In the genomic region with DNA sequence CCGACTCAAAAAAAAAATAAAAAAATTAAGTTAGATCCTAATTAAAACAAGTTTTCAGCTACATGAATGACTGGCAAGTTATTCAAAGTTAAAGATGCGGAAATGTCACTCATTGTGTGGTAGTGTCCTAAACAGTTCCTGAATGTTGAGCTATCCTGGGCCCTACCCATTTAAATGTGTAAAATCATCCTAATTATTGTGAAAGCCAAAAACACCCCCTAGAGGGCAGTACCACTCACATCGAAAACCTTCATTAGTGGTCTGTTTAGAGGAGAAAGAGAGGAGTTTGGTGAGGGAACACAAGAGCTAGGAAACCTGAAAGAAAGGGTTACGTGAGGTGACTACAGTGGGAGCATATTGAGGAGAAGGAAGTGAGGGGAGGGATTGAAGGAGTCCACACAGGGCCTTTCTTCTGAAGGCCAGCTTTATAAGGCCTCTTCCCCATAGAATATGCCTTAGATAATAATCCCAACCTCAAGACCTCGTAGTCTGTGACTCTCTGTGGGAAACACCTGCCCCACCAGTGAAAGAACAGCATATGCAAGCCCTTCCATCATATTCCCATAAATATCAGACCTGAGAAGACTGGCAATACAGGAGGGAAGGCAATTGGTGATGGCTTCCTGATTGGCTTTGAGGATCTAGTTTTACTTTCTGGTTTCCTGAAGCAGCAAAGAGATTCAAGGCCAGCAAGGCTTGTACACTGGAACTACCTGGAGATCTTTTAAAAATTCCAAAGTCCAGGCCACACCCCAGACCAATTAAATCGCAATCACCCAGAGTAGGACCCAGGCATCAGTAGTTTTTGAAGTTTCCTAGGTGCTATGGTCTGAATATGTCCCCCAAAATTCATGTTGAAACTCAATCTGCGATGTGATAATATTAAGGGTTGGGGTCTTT, we compare ENCODE assay signal across 9 cellular contexts. TPM values are rescaled to one million over a fixed set of nuclear protein-coding genes. Genes with fewer than 3 reads are reported as not detected.
DNase-seq lines count a peak whose midpoint lies in the region; FAIRE-seq and TF ChIP-seq lines count a peak whose summit lies in the region.
"Had no signal": no experiment of that assay in that cellular context is flagged by ENCODE, and none has a peak within 500 bp of the region (broad histone marks: within the 10 kb centered on the region; RNA-seq: fewer than 3 reads in every experiment).

No MANE protein-coding gene starts in this region.

- H3K4me1 ChIP-seq in H9 (ENCODE audit: insufficient read depth, low read length) = no peaks in the 10 kb centered on the region

- H3K4me3 Mint-ChIP-seq in H9 (peak overlapping the region in 1 of 2 experiments; percentile 1; a peak in 1 of 5 replicates), nephron progenitor cell (no peak overlapping the region)

- H2BK120ac ChIP-seq in H9 (ENCODE audit: low read depth, low read length, poor library complexity, severe bottlenecking) = no peak overlapping the region

- H3K27me3 ChIP-seq in H9 (ENCODE audit: insufficient read depth, low read length) = no peaks in the 10 kb centered on the region

- no peaks in the 10 kb centered on the region for H3K79me2 ChIP-seq in H9 (ENCODE audit: insufficient read depth, low read length)

- no peak overlapping the region for H4K8ac ChIP-seq in H9 (replicated peaks; ENCODE audit: insufficient read length, low read depth, low read length)

- no peak overlapping the region for H3K9ac ChIP-seq in H9 (ENCODE audit: extremely low read depth, insufficient read length, low read length)

- H2AFZ ChIP-seq in H9 (ENCODE audit: low read length) = no peak overlapping the region

- peaks cover 4% of the 10 kb centered on the region for H3K23me2 ChIP-seq in H9 (ENCODE audit: insufficient read length, low read depth, low read length, poor library complexity, severe bottlenecking)

- DNase-seq in NCI-H1417 (lab: John Stamatoyannopoulos, UW) = peak; percentile 8 to 51 (median 34)
- DNase-seq in NCI-H1417 treated with DMSO at 0.1 percent for 48 hours (lab: John Stamatoyannopoulos, UW) = no peak
- DNase-seq in H9 = no peak
- DNase-seq in NCI-H187 treated with DMSO at 0.1 percent for 48 hours (lab: John Stamatoyannopoulos, UW) = peak; percentile 55
- DNase-seq in epidermal melanocyte (ENCODE audit: insufficient read length, low spot score) = peak; percentile 57
- no peak for DNase-seq in nephron progenitor cell
- no peak for DNase-seq in NCI-H1436 (lab: John Stamatoyannopoulos, UW)

- no peak overlapping the region for H3K18ac ChIP-seq in H9 (ENCODE audit: insufficient read length, low read depth, low read length)

- H3K27ac Mint-ChIP-seq in H9 = no peak overlapping the region
- no peak overlapping the region for H3K27ac Mint-ChIP-seq in nephron progenitor cell

- H3K23ac ChIP-seq in H9 (ENCODE audit: insufficient read length, low read depth, low read length) = no peak overlapping the region

- no peak overlapping the region for H3K4ac ChIP-seq in H9 (ENCODE audit: low read depth, low read length)

- no peak overlapping the region for H3K4me2 ChIP-seq in H9 (ENCODE audit: insufficient read depth, insufficient read length, low read length)

- no peak overlapping the region for H3K14ac ChIP-seq in H9 (ENCODE audit: insufficient read depth, low read length)

- H3K27me3 Mint-ChIP-seq in H9 (ENCODE audit: low read depth) = no peaks in the 10 kb centered on the region
- H3K27me3 Mint-ChIP-seq in nephron progenitor cell (ENCODE audit: low read depth, poor library complexity) = no peaks in the 10 kb centered on the region

- no peak overlapping the region for H3K56ac ChIP-seq in H9 (ENCODE audit: insufficient read length, low read depth, low read length)

- no peak overlapping the region for H2BK15ac ChIP-seq in H9 (ENCODE audit: low read depth, low read length)

- no CpG with 5 or more reads among the region's 7 CpGs for WGBS in H9 (ENCODE audit: extremely low coverage, insufficient read length, low lambda C conversion rate)

- no peaks in the 10 kb centered on the region for H3K79me1 ChIP-seq in H9 (ENCODE audit: insufficient read depth, low read depth, low read length, poor library complexity, severe bottlenecking)

- FAIRE-seq in TTC549 (lab: Jason Lieb, UNC) = peak; percentile 7
- FAIRE-seq: A204.1 had no signal

- H2AK5ac ChIP-seq in H9 (ENCODE audit: insufficient read length, low read length) = no peak overlapping the region

- H3K27ac ChIP-seq in H9 (ENCODE audit: insufficient read length, low read depth, low read length) = no peak overlapping the region

- H2BK20ac ChIP-seq in H9 (ENCODE audit: low read depth, low read length, poor library complexity, severe bottlenecking) = no peak overlapping the region

- no peaks in the 10 kb centered on the region for H4K20me1 ChIP-seq in H9 (ENCODE audit: control insufficient read depth, insufficient read depth, insufficient read length)

- no peaks in the 10 kb centered on the region for H3K9me3 ChIP-seq in H9 (ENCODE audit: control insufficient read depth, low read depth, low read length)

- H2BK5ac ChIP-seq in H9 (ENCODE audit: insufficient read length, low read length) = no peak overlapping the region

- no peaks in the 10 kb centered on the region for H3K36me3 Mint-ChIP-seq in H9 (ENCODE audit: insufficient read depth in 1 of 3, low read depth in 3 of 3)
- H3K36me3 Mint-ChIP-seq in nephron progenitor cell (ENCODE audit: low read depth) = no peaks in the 10 kb centered on the region

- H3K9me3 Mint-ChIP-seq in H9 = no peaks in the 10 kb centered on the region
- no peaks in the 10 kb centered on the region for H3K9me3 Mint-ChIP-seq in nephron progenitor cell

- TF ChIP-seq CTCF in H9 (conservative IDR thresholded peaks at IDR 0.05) (peak; percentile 77), nephron progenitor cell (IDR thresholded peaks at IDR 0.05) (peak; percentile 54)

- H4K5ac ChIP-seq in H9 (ENCODE audit: insufficient read length, low read depth, low read length) = no peak overlapping the region

- no peak overlapping the region for H3T11ph ChIP-seq in H9 (ENCODE audit: low read length)

- H2BK12ac ChIP-seq in H9 (ENCODE audit: insufficient read length, low read depth, low read length) = no peak overlapping the region

- H3K4me1 Mint-ChIP-seq in H9 (peaks cover 21 to 24% of the 10 kb centered on the region in 2 experiments), nephron progenitor cell (peaks cover 38% of the 10 kb centered on the region)

- H4K91ac ChIP-seq in H9 (ENCODE audit: insufficient read length, low read depth, low read length) = no peak overlapping the region

RNA-seq across cellular contexts. Expression of gene TEP1, which starts 2.7 kb away (rescaled TPM):
- total RNA-seq in H9 (2021) = 14.5 and 15.8 TPM in 2 replicates

RNA-seq across cellular contexts. Expression of gene KLHL33, which starts 20.0 kb away (rescaled TPM):
- 0.04 TPM in 2 replicates for total RNA-seq in H9 (2021)

RNA-seq across cellular contexts. Expression of gene OSGEP, which starts 38.6 kb away (rescaled TPM):
- 46.7 and 50.8 TPM in 2 replicates for total RNA-seq in H9 (2021)

RNA-seq across cellular contexts. Expression of gene APEX1, which starts 39.1 kb away (rescaled TPM):
- 340 and 348 TPM in 2 replicates for total RNA-seq in H9 (2021)

RNA-seq across cellular contexts. Expression of gene PIP4P1, which starts 45.3 kb away (rescaled TPM):
- 38.5 and 41.6 TPM in 2 replicates for total RNA-seq in H9 (2021)

Comparison
In these comparisons a context has a peak if more than half of its experiments do, and no peak if none do; other contexts are left out.
1. DNase-seq: peak in NCI-H1417 (3 of 3), NCI-H187 treated with DMSO at 0.1 percent for 48 hours (single experiment) and epidermal melanocyte (single experiment); none in NCI-H1417 treated with DMSO at 0.1 percent for 48 hours (single experiment), H9 (single experiment), nephron progenitor cell (single experiment) and NCI-H1436 (single experiment).